8 cellular contexts compared by ENCODE assay signal in the genomic region with DNA sequence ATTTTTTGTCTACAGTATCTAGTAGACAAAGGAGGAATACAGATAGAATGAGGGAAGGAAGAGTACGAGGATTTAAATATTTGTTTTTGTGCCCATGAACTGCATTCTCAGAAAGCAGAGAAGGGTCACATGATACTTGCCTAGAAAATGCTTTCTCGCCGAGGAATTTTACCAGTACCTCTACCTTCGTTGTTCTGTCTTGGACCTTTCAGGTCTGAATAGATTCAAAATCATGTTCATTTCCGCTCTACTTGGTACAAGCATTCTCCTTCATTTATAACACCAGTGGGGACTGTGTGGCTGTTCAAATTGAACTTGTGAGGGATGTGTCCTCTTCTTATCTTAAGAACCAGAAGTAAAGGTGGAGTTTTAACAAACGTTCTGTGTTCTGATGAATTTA. TPM values are rescaled to one million over a fixed set of nuclear protein-coding genes. Genes with fewer than 3 reads are reported as not detected.
DNase-seq lines count a peak whose midpoint lies in the region; TF ChIP-seq lines count a peak whose summit lies in the region.

No MANE protein-coding gene starts in this region.

- peak overlapping the region; percentile 93 for H3K27ac ChIP-seq in CD4-positive, alpha-beta memory T cell (ENCODE audit: low read depth, low read length)
- H3K27ac ChIP-seq in ectodermal cell (ENCODE audit: insufficient read depth, low read depth, low read length, poor library complexity, severe bottlenecking): no peak overlapping the region

- H3K9me3 Mint-ChIP-seq in CD4-positive, alpha-beta memory T cell: no peaks in the 10 kb centered on the region
- no peaks in the 10 kb centered on the region for H3K9me3 Mint-ChIP-seq in neural crest cell

- no peak for DNase-seq in CD4-positive, alpha-beta memory T cell
- DNase-seq in NCI-H69 (lab: John Stamatoyannopoulos, UW): peak; percentile 19
- no peak for DNase-seq in neural crest cell (ENCODE audit: low read depth, low spot score)
- no peak for DNase-seq in NCI-H524 treated with DMSO at 0.1 percent for 48 hours (lab: John Stamatoyannopoulos, UW)
- DNase-seq in effector CD4-positive, alpha-beta T cell: no peak
- no peak for DNase-seq in NCI-H2227 treated with DMSO at 0.1 percent for 48 hours (lab: John Stamatoyannopoulos, UW)
- DNase-seq in stimulated activated CD4-positive, alpha-beta T cell treated with anti-CD3 and anti-CD28 coated beads, Interleukin-12 subunit alpha, Interleukin-12 subunit beta, amount 100 ng/mL, for 4 hours: no peak

- H3K4me3 Mint-ChIP-seq in CD4-positive, alpha-beta memory T cell: peak overlapping the region; percentile 87 to 95 (median 93)
- peak overlapping the region; percentile 93 for H3K4me3 Mint-ChIP-seq in neural crest cell

- H3K27me3 ChIP-seq in CD4-positive, alpha-beta memory T cell (ENCODE audit: insufficient read depth, low read length): no peaks in the 10 kb centered on the region
- H3K27me3 ChIP-seq in ectodermal cell (ENCODE audit: control insufficient read depth, insufficient read depth, low read length, poor library complexity, severe bottlenecking): no peaks in the 10 kb centered on the region

- H3K9me3 ChIP-seq in CD4-positive, alpha-beta memory T cell (ENCODE audit: control insufficient read depth in 1 of 2, low read length in 2 of 2): no peaks in the 10 kb centered on the region
- no peaks in the 10 kb centered on the region for H3K9me3 ChIP-seq in ectodermal cell (ENCODE audit: control insufficient read depth, low read length)

- peaks cover 69% of the 10 kb centered on the region for H3K4me1 ChIP-seq in CD4-positive, alpha-beta memory T cell (ENCODE audit: insufficient read depth, low read length)
- H3K4me1 ChIP-seq in ectodermal cell (ENCODE audit: control insufficient read depth, insufficient read depth, low read length): peaks cover 5% of the 10 kb centered on the region

- H3K36me3 ChIP-seq in CD4-positive, alpha-beta memory T cell (ENCODE audit: insufficient read depth, low read length): peaks cover 10% of the 10 kb centered on the region
- peaks cover 3% of the 10 kb centered on the region for H3K36me3 ChIP-seq in ectodermal cell (ENCODE audit: control insufficient read depth, insufficient read depth, low read length)

- POLR2A ChIA-PET in CD4-positive, alpha-beta memory T cell (lab: Charles Lee; ENCODE audit: partially characterized antibody): no interaction called here

- intact Hi-C loops in CD4-positive, alpha-beta memory T cell (cut with micrococcal nuclease): loop anchor here (10.0 kb wide), 2 partner anchors 368 to 1552 kb away; partner anchors contain the start of gene IL15

- peaks cover 49 to 79% (median 64%) of the 10 kb centered on the region in 4 donors for H3K4me1 Mint-ChIP-seq in CD4-positive, alpha-beta memory T cell
- peaks cover 54% of the 10 kb centered on the region for H3K4me1 Mint-ChIP-seq in neural crest cell

- H3K27ac Mint-ChIP-seq in CD4-positive, alpha-beta memory T cell: peak overlapping the region; percentile 75 to 98 (median 95)
- no peak overlapping the region for H3K27ac Mint-ChIP-seq in neural crest cell (ENCODE audit: unreplicated experiment)

- CTCF ChIA-PET in CD4-positive, alpha-beta memory T cell (lab: Charles Lee; ENCODE audit: partially characterized antibody): no interaction called here

- TF ChIP-seq CTCF in neural crest cell (conservative IDR thresholded peaks at IDR 0.05): no peak

- 14 to 16% methylated on average over 6 of the region's 6 CpGs for WGBS in ectodermal cell, 2 experiments

- H3K36me3 Mint-ChIP-seq in CD4-positive, alpha-beta memory T cell: peaks cover 36 to 47% of the 10 kb centered on the region in 2 donors
- no peaks in the 10 kb centered on the region for H3K36me3 Mint-ChIP-seq in neural crest cell (ENCODE audit: low read depth)

- peak overlapping the region; percentile 62 to 79 for H3K4me3 ChIP-seq in CD4-positive, alpha-beta memory T cell (ENCODE audit: low read length in 2 of 2)
- H3K4me3 ChIP-seq in ectodermal cell (ENCODE audit: insufficient read depth, low read depth, low read length): peak overlapping the region; percentile 98

- no peaks in the 10 kb centered on the region for H3K27me3 Mint-ChIP-seq in CD4-positive, alpha-beta memory T cell
- H3K27me3 Mint-ChIP-seq in neural crest cell (ENCODE audit: low read depth): no peaks in the 10 kb centered on the region

RNA-seq across cellular contexts. Expression of gene USP38, which starts 1.9 kb away (rescaled TPM):
- 10 to 100 TPM; 25.8 to 26.4 TPM for total RNA-seq in CD4-positive, alpha-beta memory T cell
- polyA plus RNA-seq in CD4-positive, alpha-beta memory T cell: 10 to 100 TPM; 22.1 to 26.2 TPM
- polyA plus RNA-seq in ectodermal cell (2013, experiment 1 of 4): 9.0 TPM
- polyA plus RNA-seq in ectodermal cell (2013, experiment 2 of 4): 8.5 TPM
- polyA plus RNA-seq in ectodermal cell (2013, experiment 3 of 4): 8.2 TPM
- 9.0 TPM for polyA plus RNA-seq in ectodermal cell (2013, experiment 4 of 4)
- total RNA-seq in neural crest cell: 14.9 and 15.2 TPM in 2 replicates
